Comparison of ENCODE assay signal across 1 cellular context in genomic region chr20:63434599-63435378, GRCh38.
A peak's percentile ranks its signal among the peaks of the same experiment; 100 is the strongest.
TF ChIP-seq lines count a peak whose summit lies in the region.

No MANE protein-coding gene starts in this region.

TF ChIP-seq in HepG2, 621 proteins besides CTCF, POLR2A, EP300 and RAD21 (continued from another document and continues in another):
- TF ChIP-seq TFE3 (CRISPR knock-in tag; IDR thresholded peaks at IDR 0.05): peak; percentile 57; the same call in 1 of the 2 replicates
- TF ChIP-seq ADNP (CRISPR knock-in tag; IDR thresholded peaks at IDR 0.05): no peak
- TF ChIP-seq ZBTB10 (CRISPR knock-in tag; IDR thresholded peaks at IDR 0.05; ENCODE audit: borderline replicate concordance): no peak
- TF ChIP-seq CREB1 (IDR thresholded peaks at IDR 0.05): peak; percentile 56
- no peak for TF ChIP-seq CREB1 (CRISPR knock-in tag; IDR thresholded peaks at IDR 0.05)
- TF ChIP-seq SNAI1 (CRISPR knock-in tag; IDR thresholded peaks at IDR 0.05; ENCODE audit: borderline replicate concordance): no peak
- peak; percentile 33; the same call in 1 of the 2 replicates for TF ChIP-seq LCORL (IDR thresholded peaks at IDR 0.05)
- TF ChIP-seq LCORL (CRISPR knock-in tag; IDR thresholded peaks at IDR 0.05): no peak
- TF ChIP-seq, protein P1, sequence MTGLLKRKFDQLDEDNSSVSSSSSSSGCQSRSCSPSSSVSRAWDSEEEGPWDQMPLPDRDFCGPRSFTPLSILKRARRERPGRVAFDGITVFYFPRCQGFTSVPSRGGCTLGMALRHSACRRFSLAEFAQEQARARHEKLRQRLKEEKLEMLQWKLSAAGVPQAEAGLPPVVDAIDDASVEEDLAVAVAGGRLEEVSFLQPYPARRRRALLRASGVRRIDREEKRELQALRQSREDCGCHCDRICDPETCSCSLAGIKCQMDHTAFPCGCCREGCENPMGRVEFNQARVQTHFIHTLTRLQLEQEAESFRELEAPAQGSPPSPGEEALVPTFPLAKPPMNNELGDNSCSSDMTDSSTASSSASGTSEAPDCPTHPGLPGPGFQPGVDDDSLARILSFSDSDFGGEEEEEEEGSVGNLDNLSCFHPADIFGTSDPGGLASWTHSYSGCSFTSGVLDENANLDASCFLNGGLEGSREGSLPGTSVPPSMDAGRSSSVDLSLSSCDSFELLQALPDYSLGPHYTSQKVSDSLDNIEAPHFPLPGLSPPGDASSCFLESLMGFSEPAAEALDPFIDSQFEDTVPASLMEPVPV (CRISPR knock-in tag; IDR thresholded peaks at IDR 0.05): no peak
- no peak for TF ChIP-seq ZNF7 (CRISPR knock-in tag; IDR thresholded peaks at IDR 0.05)
- 0 out of 3 replicates have a peak, but pooled peaks have one; percentile 27 for TF ChIP-seq MXI1 (IDR thresholded peaks at IDR 0.05; ENCODE audit: borderline replicate concordance, low read depth, low read length)
- TF ChIP-seq CBX1 (IDR thresholded peaks at IDR 0.05; ENCODE audit: low read depth): no peak
- TF ChIP-seq, protein P2, sequence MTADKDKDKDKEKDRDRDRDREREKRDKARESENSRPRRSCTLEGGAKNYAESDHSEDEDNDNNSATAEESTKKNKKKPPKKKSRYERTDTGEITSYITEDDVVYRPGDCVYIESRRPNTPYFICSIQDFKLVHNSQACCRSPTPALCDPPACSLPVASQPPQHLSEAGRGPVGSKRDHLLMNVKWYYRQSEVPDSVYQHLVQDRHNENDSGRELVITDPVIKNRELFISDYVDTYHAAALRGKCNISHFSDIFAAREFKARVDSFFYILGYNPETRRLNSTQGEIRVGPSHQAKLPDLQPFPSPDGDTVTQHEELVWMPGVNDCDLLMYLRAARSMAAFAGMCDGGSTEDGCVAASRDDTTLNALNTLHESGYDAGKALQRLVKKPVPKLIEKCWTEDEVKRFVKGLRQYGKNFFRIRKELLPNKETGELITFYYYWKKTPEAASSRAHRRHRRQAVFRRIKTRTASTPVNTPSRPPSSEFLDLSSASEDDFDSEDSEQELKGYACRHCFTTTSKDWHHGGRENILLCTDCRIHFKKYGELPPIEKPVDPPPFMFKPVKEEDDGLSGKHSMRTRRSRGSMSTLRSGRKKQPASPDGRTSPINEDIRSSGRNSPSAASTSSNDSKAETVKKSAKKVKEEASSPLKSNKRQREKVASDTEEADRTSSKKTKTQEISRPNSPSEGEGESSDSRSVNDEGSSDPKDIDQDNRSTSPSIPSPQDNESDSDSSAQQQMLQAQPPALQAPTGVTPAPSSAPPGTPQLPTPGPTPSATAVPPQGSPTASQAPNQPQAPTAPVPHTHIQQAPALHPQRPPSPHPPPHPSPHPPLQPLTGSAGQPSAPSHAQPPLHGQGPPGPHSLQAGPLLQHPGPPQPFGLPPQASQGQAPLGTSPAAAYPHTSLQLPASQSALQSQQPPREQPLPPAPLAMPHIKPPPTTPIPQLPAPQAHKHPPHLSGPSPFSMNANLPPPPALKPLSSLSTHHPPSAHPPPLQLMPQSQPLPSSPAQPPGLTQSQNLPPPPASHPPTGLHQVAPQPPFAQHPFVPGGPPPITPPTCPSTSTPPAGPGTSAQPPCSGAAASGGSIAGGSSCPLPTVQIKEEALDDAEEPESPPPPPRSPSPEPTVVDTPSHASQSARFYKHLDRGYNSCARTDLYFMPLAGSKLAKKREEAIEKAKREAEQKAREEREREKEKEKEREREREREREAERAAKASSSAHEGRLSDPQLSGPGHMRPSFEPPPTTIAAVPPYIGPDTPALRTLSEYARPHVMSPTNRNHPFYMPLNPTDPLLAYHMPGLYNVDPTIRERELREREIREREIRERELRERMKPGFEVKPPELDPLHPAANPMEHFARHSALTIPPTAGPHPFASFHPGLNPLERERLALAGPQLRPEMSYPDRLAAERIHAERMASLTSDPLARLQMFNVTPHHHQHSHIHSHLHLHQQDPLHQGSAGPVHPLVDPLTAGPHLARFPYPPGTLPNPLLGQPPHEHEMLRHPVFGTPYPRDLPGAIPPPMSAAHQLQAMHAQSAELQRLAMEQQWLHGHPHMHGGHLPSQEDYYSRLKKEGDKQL (CRISPR knock-in tag; IDR thresholded peaks at IDR 0.05; ENCODE audit: low read depth): no peak
- no peak for TF ChIP-seq E2F2 (CRISPR knock-in tag; IDR thresholded peaks at IDR 0.05; ENCODE audit: borderline replicate concordance)
- TF ChIP-seq TFDP1 (CRISPR knock-in tag; IDR thresholded peaks at IDR 0.05; ENCODE audit: borderline replicate concordance): no peak
- no peak for TF ChIP-seq ZNF83 (CRISPR knock-in tag; IDR thresholded peaks at IDR 0.05; ENCODE audit: borderline replicate concordance)
- no peak for TF ChIP-seq NFIC (IDR thresholded peaks at IDR 0.05; ENCODE audit: low read length)
- no peak for TF ChIP-seq ZNF121 (CRISPR knock-in tag; IDR thresholded peaks at IDR 0.05)
- peak; percentile 67 for TF ChIP-seq HOXA3 (CRISPR knock-in tag; IDR thresholded peaks at IDR 0.05)
- no peak for TF ChIP-seq MAFK (conservative IDR thresholded peaks at IDR 0.05 in 1 of 2, IDR thresholded peaks at IDR 0.05 in 1 of 2; ENCODE audit: low read length in 2 of 2)
- TF ChIP-seq MXD3 (CRISPR knock-in tag; IDR thresholded peaks at IDR 0.05): peak; percentile 69
- TF ChIP-seq ZNF792 (CRISPR knock-in tag; IDR thresholded peaks at IDR 0.05): 0 out of 2 replicates have a peak, but pooled peaks have one; percentile 57
- TF ChIP-seq IRF9 (CRISPR knock-in tag; IDR thresholded peaks at IDR 0.05; ENCODE audit: borderline replicate concordance): no peak
- peak; percentile 67; the same call in 1 of the 2 replicates for TF ChIP-seq ZNF724P (CRISPR knock-in tag; IDR thresholded peaks at IDR 0.05; ENCODE audit: borderline replicate concordance)
- no peak for TF ChIP-seq ZBTB42 (CRISPR knock-in tag; IDR thresholded peaks at IDR 0.05)
- TF ChIP-seq RBM39 (IDR thresholded peaks at IDR 0.05; ENCODE audit: low read depth, low read length, poor library complexity, severe bottlenecking): no peak
- TF ChIP-seq GTF3A (CRISPR knock-in tag; conservative IDR thresholded peaks at IDR 0.05): no peak
- no peak for TF ChIP-seq SMAD9 (CRISPR knock-in tag; IDR thresholded peaks at IDR 0.05)
- TF ChIP-seq ZNF615 (CRISPR knock-in tag; IDR thresholded peaks at IDR 0.05; ENCODE audit: borderline replicate concordance): no peak
- TF ChIP-seq ZNF235 (CRISPR knock-in tag; IDR thresholded peaks at IDR 0.05; ENCODE audit: borderline replicate concordance): no peak
- TF ChIP-seq SOX13 (IDR thresholded peaks at IDR 0.05): no peak
- 0 out of 4 replicates have a peak, but pooled peaks of 1 of the 2 experiments have one; percentile 19 for TF ChIP-seq SOX13 (CRISPR knock-in tag; conservative IDR thresholded peaks at IDR 0.05 in 1 of 2, IDR thresholded peaks at IDR 0.05 in 1 of 2)
- TF ChIP-seq ZNF607 (CRISPR knock-in tag; IDR thresholded peaks at IDR 0.05; ENCODE audit: borderline replicate concordance): no peak
- no peak for TF ChIP-seq JARID2 (CRISPR knock-in tag; IDR thresholded peaks at IDR 0.05; ENCODE audit: insufficient replicate concordance)
- TF ChIP-seq, protein P3, sequence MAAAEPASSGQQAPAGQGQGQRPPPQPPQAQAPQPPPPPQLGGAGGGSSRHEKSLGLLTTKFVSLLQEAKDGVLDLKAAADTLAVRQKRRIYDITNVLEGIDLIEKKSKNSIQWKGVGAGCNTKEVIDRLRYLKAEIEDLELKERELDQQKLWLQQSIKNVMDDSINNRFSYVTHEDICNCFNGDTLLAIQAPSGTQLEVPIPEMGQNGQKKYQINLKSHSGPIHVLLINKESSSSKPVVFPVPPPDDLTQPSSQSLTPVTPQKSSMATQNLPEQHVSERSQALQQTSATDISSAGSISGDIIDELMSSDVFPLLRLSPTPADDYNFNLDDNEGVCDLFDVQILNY (CRISPR knock-in tag; conservative IDR thresholded peaks at IDR 0.05): no peak; the same call in 1 of the 2 replicates
- TF ChIP-seq ZNF230 (CRISPR knock-in tag; IDR thresholded peaks at IDR 0.05): no peak
- TF ChIP-seq SMARCC2 (IDR thresholded peaks at IDR 0.05): no peak
- peak; percentile 61 for TF ChIP-seq XRCC5 (optimal IDR thresholded peaks at IDR 0.05; ENCODE audit: low read length)
- TF ChIP-seq, protein P4, sequence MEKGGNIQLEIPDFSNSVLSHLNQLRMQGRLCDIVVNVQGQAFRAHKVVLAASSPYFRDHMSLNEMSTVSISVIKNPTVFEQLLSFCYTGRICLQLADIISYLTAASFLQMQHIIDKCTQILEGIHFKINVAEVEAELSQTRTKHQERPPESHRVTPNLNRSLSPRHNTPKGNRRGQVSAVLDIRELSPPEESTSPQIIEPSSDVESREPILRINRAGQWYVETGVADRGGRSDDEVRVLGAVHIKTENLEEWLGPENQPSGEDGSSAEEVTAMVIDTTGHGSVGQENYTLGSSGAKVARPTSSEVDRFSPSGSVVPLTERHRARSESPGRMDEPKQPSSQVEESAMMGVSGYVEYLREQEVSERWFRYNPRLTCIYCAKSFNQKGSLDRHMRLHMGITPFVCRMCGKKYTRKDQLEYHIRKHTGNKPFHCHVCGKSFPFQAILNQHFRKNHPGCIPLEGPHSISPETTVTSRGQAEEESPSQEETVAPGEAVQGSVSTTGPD (CRISPR knock-in tag; IDR thresholded peaks at IDR 0.05): no peak
- peak; percentile 37; the same call in 1 of the 2 replicates for TF ChIP-seq ZFP36L1 (CRISPR knock-in tag; IDR thresholded peaks at IDR 0.05)
- no peak for TF ChIP-seq NFATC3 (CRISPR knock-in tag; IDR thresholded peaks at IDR 0.05)
- no peak for TF ChIP-seq SNAPC2 (CRISPR knock-in tag; IDR thresholded peaks at IDR 0.05)
- no peak for TF ChIP-seq HDAC6 (IDR thresholded peaks at IDR 0.05; ENCODE audit: low read depth, low read length)
- TF ChIP-seq TCF7 (IDR thresholded peaks at IDR 0.05; ENCODE audit: low read depth): no peak
- TF ChIP-seq IRF1 (CRISPR knock-in tag; IDR thresholded peaks at IDR 0.05; ENCODE audit: low read depth): no peak
